Comparison of ENCODE assay signal across 18 cellular contexts in genomic region chr2:10549196-10549595, GRCh38.
"Had no signal": no experiment of that assay in that cellular context is flagged by ENCODE, and none has a peak within 500 bp of the region (broad histone marks: within the 10 kb centered on the region; RNA-seq: fewer than 3 reads in every experiment).

No MANE protein-coding gene starts in this region.

- H3K9me3 ChIP-seq: ascending aorta, breast epithelium, gastrocnemius medialis, pancreas, spleen had no signal

- H3K27me3 ChIP-seq: ascending aorta, pancreas had no signal

- H3K27ac ChIP-seq: ascending aorta, breast epithelium, coronary artery, gastrocnemius medialis, pancreas, spleen had no signal

- H3K36me3 ChIP-seq: ascending aorta, breast epithelium, gastrocnemius medialis, heart right ventricle, pancreas, spleen had no signal

- ATAC-seq: activated CD8-positive, alpha-beta T cell treated with anti-CD3 and anti-CD28 coated beads for 36 hours; activated T-cell treated with anti-CD3 and anti-CD28 coated beads, Interleukin-2, amount 50 U/mL, for 4 hours; naive thymus-derived CD8-positive, alpha-beta T cell; sciatic nerve; stimulated activated naive B cell treated with anti-CD40 and anti-IgM and Interleukin-4, amounts not matched to agents 10 μg/mL and 1 μg/mL and 100 μg/mL, for 72 hours had no signal

- DNase-seq: activated CD4-positive, alpha-beta T cell treated with anti-CD3 and anti-CD28 coated beads, Interleukin-2, amount 10 ng/mL, durations not matched to agents 24 days and 14 days; activated CD8-positive, alpha-beta T cell treated with anti-CD3 and anti-CD28 coated beads for 36 hours; activated naive CD4-positive, alpha-beta T cell treated with anti-CD3 and anti-CD28 coated beads, Interleukin-2, amount 10 ng/mL, durations not matched to agents 7 days and 5 days; activated T-cell treated with anti-CD3 and anti-CD28 coated beads, Interleukin-2, amount 50 U/mL, for 4 hours; gastrocnemius medialis; immature natural killer cell; naive thymus-derived CD8-positive, alpha-beta T cell; pancreas; spleen; stimulated activated CD4-positive, alpha-beta T cell treated with anti-CD3 and anti-CD28 coated beads, Interleukin-4, amount 100 ng/mL, for 4 hours; stimulated activated naive B cell treated with anti-CD40 and anti-IgM and Interleukin-4, amounts not matched to agents 10 μg/mL and 1 μg/mL and 100 μg/mL, for 72 hours; T-helper 1 cell had no signal

- H3K4me3 ChIP-seq: ascending aorta, coronary artery, gastrocnemius medialis, pancreas, spleen had no signal

- FAIRE-seq: endometrium, pancreas had no signal

- H3K4me1 ChIP-seq: ascending aorta, breast epithelium, gastrocnemius medialis, pancreas had no signal
